12 cellular contexts compared by ENCODE assay signal in the genomic region with DNA sequence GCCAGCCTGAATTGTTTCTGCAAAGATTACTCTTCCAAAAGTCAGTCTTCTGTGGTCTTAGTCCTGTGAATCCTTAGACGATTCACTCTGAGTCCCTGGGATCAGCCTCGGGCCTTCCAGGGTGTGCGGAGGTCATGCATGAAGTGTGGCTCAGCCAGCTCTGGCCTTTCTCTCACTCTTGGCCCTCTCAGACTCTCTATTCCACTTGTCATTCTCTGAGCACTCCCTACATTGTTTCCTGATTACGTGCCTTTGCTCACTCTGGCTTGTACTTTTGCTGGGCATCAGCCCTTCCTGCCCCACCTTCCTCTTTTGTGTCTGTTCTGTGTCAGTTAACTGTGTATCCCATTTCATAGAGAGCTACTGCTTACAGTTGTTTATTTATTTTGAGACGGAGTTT. TPM values are rescaled to one million over a fixed set of nuclear protein-coding genes. Genes with fewer than 3 reads are reported as not detected.
DNase-seq lines count a peak whose midpoint lies in the region; ATAC-seq, FAIRE-seq and TF ChIP-seq lines count a peak whose summit lies in the region.
"Had no signal": no experiment of that assay in that cellular context is flagged by ENCODE, and none has a peak within 500 bp of the region (broad histone marks: within the 10 kb centered on the region; RNA-seq: fewer than 3 reads in every experiment).

No MANE protein-coding gene starts in this region.

- H3F3A ChIP-seq in Loucy (ENCODE audit: low read depth), result peaks cover 4% of the 10 kb centered on the region; the same call in 1 of the 2 replicates

- H3K9me3 ChIP-seq in Loucy (ENCODE audit: insufficient read depth, low read depth, low read length) (no peaks in the 10 kb centered on the region), endothelial cell of umbilical vein (replicated peaks; ENCODE audit: control insufficient read depth, insufficient read depth, low read length) (no peaks in the 10 kb centered on the region), mucosa of descending colon (no peaks in the 10 kb centered on the region)

- H3K27me3 ChIP-seq in Loucy (ENCODE audit: insufficient read depth, low read length, poor library complexity, severe bottlenecking) (no peaks in the 10 kb centered on the region), endothelial cell of umbilical vein (ENCODE audit: control insufficient read depth in 2 of 2, insufficient read depth in 2 of 2, low read length in 2 of 2) (no peaks in the 10 kb centered on the region)

- H4K20me1 ChIP-seq in Loucy (ENCODE audit: insufficient read depth, low read length, poor library complexity, severe bottlenecking) (peaks cover 53% of the 10 kb centered on the region), endothelial cell of umbilical vein (replicated peaks; ENCODE audit: control insufficient read depth, extremely low read depth, insufficient read depth, low read length) (no peaks in the 10 kb centered on the region)

- CTCF ChIA-PET in endothelial cell of umbilical vein (lab: Charles Lee) (interaction anchor here (1.1 to 1.2 kb wide), 2 partner anchors 14 kb away, joined by 3 to 5 read pairs; no protein-coding TSS in a partner anchor), GM10248 (lab: Yijun Ruan, JAX) (interaction anchor here (1.3 kb wide), 1 partner anchor 190 kb away, joined by 4 read pairs; no protein-coding TSS in a partner anchor)

- peaks cover 84% of the 10 kb centered on the region for H3K4me1 ChIP-seq in Loucy (ENCODE audit: insufficient read depth, low read length, poor library complexity, severe bottlenecking)
- peaks cover 57% of the 10 kb centered on the region for H3K4me1 ChIP-seq in endothelial cell of umbilical vein (ENCODE audit: control insufficient read depth, extremely low read depth, insufficient read depth, low read length)
- H3K4me1 ChIP-seq in mucosa of descending colon (ENCODE audit: low read depth), result peaks cover 22% of the 10 kb centered on the region

- intact Hi-C loops in endothelial cell of umbilical vein (cut with micrococcal nuclease) (no loop called here), mucosa of descending colon (cut with DNase I, micrococcal nuclease) (no loop called here)

- H3K4me2 ChIP-seq in Loucy (ENCODE audit: low read depth, low read length, poor library complexity, severe bottlenecking) (peak overlapping the region; percentile 45), endothelial cell of umbilical vein (ENCODE audit: insufficient read depth, low read length) (no peak overlapping the region)

- TF ChIP-seq CTCF in Loucy (conservative IDR thresholded peaks at IDR 0.05; ENCODE audit: low read length), result no peak
- TF ChIP-seq CTCF in endothelial cell of umbilical vein (IDR thresholded peaks at IDR 0.05; ENCODE audit: extremely low read depth in 1 of 2, insufficient read depth in 1 of 2, low read depth in 1 of 2, low read length in 2 of 2), result no peak
- TF ChIP-seq CTCF in mucosa of descending colon (IDR thresholded peaks at IDR 0.05), result no peak
- no peak for TF ChIP-seq CTCF in GM10248 (IDR thresholded peaks at IDR 0.05; ENCODE audit: control extremely low read depth, extremely low read depth, low read depth, missing control alignments)

- H3K9ac ChIP-seq in Loucy (ENCODE audit: low read depth, low read length, poor library complexity, severe bottlenecking), result peak overlapping the region; percentile 25
- peak overlapping the region; percentile 27 for H3K9ac ChIP-seq in endothelial cell of umbilical vein (replicated peaks; ENCODE audit: extremely low read depth, insufficient read depth, low read length)

- no peaks in the 10 kb centered on the region for H3K9me2 ChIP-seq in Loucy (replicated peaks; ENCODE audit: low read depth, low read length)

- DNase-seq in AG20443 (ENCODE audit: low spot score) (peak; percentile 64), endothelial cell of umbilical vein (ENCODE audit: low read depth, low spot score) (peak; percentile 87), mucosa of descending colon (no peak), GM10248 (ENCODE audit: extremely low spot score) (no peak), GM19240 (ENCODE audit: insufficient read length, low spot score) (no peak)
- no peak for DNase-seq in stimulated activated CD4-positive, alpha-beta T cell treated with anti-CD3 and anti-CD28 coated beads, Interleukin-2, amount 100 ng/mL, for 24 hours
- DNase-seq: COR-L47, SHP77 had no signal

- H3K4me3 ChIP-seq in Loucy (ENCODE audit: low read length, poor library complexity, severe bottlenecking) (no peak overlapping the region), endothelial cell of umbilical vein (replicated peaks in 1 of 3; ENCODE audit: insufficient read depth in 1 of 3, low read depth in 1 of 3, low read length in 3 of 3) (no peak overlapping the region), mucosa of descending colon (no peak overlapping the region)

- H2AFZ ChIP-seq in Loucy (ENCODE audit: low read length) (no peak overlapping the region), endothelial cell of umbilical vein (ENCODE audit: low read depth, low read length) (no peak overlapping the region)

- no peaks in the 10 kb centered on the region for H3K9me1 ChIP-seq in endothelial cell of umbilical vein (replicated peaks; ENCODE audit: control insufficient read depth, extremely low read depth, insufficient read depth, low read length)

- peak; percentile 35 for TF ChIP-seq POLR2A in endothelial cell of umbilical vein (IDR thresholded peaks at IDR 0.05; ENCODE audit: low read depth, low read length)

- POLR2A ChIA-PET in endothelial cell of umbilical vein (lab: Charles Lee), result no interaction called here
- POLR2A ChIA-PET in GM10248 (lab: Yijun Ruan, JAX), result no interaction called here

- no peaks in the 10 kb centered on the region for H3K36me3 ChIP-seq in Loucy (ENCODE audit: insufficient read depth, low read length)
- H3K36me3 ChIP-seq in endothelial cell of umbilical vein (ENCODE audit: control insufficient read depth in 2 of 2, extremely low read depth in 1 of 2, insufficient read depth in 2 of 2, low read length in 2 of 2), result no peaks in the 10 kb centered on the region
- H3K36me3 ChIP-seq in mucosa of descending colon (ENCODE audit: low read depth), result no peaks in the 10 kb centered on the region

- FAIRE-seq in endothelial cell of umbilical vein (lab: Jason Lieb, UNC), result peak; percentile 78
- FAIRE-seq: islet of Langerhans had no signal

- ATAC-seq in mucosa of descending colon (peak; percentile 70), HG03565 (IDR thresholded peaks at IDR 0.05; ENCODE audit: unreplicated experiment) (no peak)
- ATAC-seq: activated naive CD4-positive, alpha-beta T cell treated with anti-CD3 and anti-CD28 coated beads, Interleukin-2, amount 50 U/mL, for 72 hours had no signal

- peak overlapping the region; percentile 70 for H3K27ac ChIP-seq in endothelial cell of umbilical vein (ENCODE audit: insufficient read depth, low read depth, low read length)

- H3K79me2 ChIP-seq in Loucy (ENCODE audit: insufficient read depth, low read length) (peaks cover 100% of the 10 kb centered on the region), endothelial cell of umbilical vein (ENCODE audit: control insufficient read depth, insufficient read depth, low read length) (peaks cover 95% of the 10 kb centered on the region)

- dilution Hi-C loops in endothelial cell of umbilical vein (cut with MboI; ENCODE audit: extremely low pct_ligation_motif_present, low sequenced_read_pairs), result no loop called here

- no TSS peak for BruUV-seq in endothelial cell of umbilical vein (replicated peaks; lab: Mats Ljungman, UMichigan)

TF ChIP-seq in endothelial cell of umbilical vein, 7 proteins besides CTCF, POLR2A, EP300 and RAD21:
- no peak for TF ChIP-seq MYC (IDR thresholded peaks at IDR 0.05; ENCODE audit: low read depth, low read length)
- peak; percentile 66 for TF ChIP-seq POLR2AphosphoS5 (IDR thresholded peaks at IDR 0.05; ENCODE audit: insufficient read depth, low read depth, low read length)
- TF ChIP-seq FOS (IDR thresholded peaks at IDR 0.05; ENCODE audit: borderline replicate concordance, insufficient read depth, low read length), result no peak
- peak; percentile 45 for TF ChIP-seq JUN (IDR thresholded peaks at IDR 0.05; ENCODE audit: borderline replicate concordance, insufficient read depth, insufficient read length, low read depth)
- TF ChIP-seq EZH2 (IDR thresholded peaks at IDR 0.05; ENCODE audit: borderline replicate concordance, low read depth, low read length, severe bottlenecking), result no peak
- TF ChIP-seq GATA2 (IDR thresholded peaks at IDR 0.05; ENCODE audit: insufficient read depth, insufficient read length, low read depth, low read length), result no peak
- TF ChIP-seq MAX (IDR thresholded peaks at IDR 0.05; ENCODE audit: insufficient read depth, insufficient read length), result no peak

RNA-seq across cellular contexts. Expression of gene CCNY, which starts 36.0 kb away (rescaled TPM):
- total RNA-seq in endothelial cell of umbilical vein, result 99.3 and 107 TPM in 2 replicates
- 38.9 and 61.5 TPM in 2 replicates for polyA plus RNA-seq in endothelial cell of umbilical vein
- polyA plus RNA-seq in endothelial cell of umbilical vein (2011; cell fraction: cytosol; rRNA removed), result 43.8 and 59.1 TPM in 2 replicates
- 34.9 and 37.5 TPM in 2 replicates for polyA plus RNA-seq in endothelial cell of umbilical vein (2011; cell fraction: nucleus; rRNA removed)
- polyA plus RNA-seq in endothelial cell of umbilical vein (2012), result 110 and 111 TPM in 2 replicates
- 181 and 235 TPM in 2 replicates for polyA minus RNA-seq in endothelial cell of umbilical vein
- polyA minus RNA-seq in endothelial cell of umbilical vein (2011; cell fraction: cytosol; rRNA and poly(A)+ RNA removed), result 12.6 TPM
- 37.8 and 59.1 TPM in 2 replicates for polyA minus RNA-seq in endothelial cell of umbilical vein (2011; cell fraction: nucleus; rRNA and poly(A)+ RNA removed)
- total RNA-seq in mucosa of descending colon, result 10 to 100 TPM; 48.6 to 64.4 (median 51.5) TPM

Comparison
In these comparisons a context has a peak if more than half of its experiments do, and no peak if none do; other contexts are left out.
1. DNase-seq: peak in AG20443 (single experiment) and endothelial cell of umbilical vein (single experiment); none in mucosa of descending colon (0 of 3), stimulated activated CD4-positive, alpha-beta T cell treated with anti-CD3 and anti-CD28 coated beads, Interleukin-2, amount 100 ng/mL, for 24 hours (0 of 2), GM10248 (single experiment) and GM19240 (single experiment).